Comparison of ENCODE assay signal across 1 cellular context in the genomic region with DNA sequence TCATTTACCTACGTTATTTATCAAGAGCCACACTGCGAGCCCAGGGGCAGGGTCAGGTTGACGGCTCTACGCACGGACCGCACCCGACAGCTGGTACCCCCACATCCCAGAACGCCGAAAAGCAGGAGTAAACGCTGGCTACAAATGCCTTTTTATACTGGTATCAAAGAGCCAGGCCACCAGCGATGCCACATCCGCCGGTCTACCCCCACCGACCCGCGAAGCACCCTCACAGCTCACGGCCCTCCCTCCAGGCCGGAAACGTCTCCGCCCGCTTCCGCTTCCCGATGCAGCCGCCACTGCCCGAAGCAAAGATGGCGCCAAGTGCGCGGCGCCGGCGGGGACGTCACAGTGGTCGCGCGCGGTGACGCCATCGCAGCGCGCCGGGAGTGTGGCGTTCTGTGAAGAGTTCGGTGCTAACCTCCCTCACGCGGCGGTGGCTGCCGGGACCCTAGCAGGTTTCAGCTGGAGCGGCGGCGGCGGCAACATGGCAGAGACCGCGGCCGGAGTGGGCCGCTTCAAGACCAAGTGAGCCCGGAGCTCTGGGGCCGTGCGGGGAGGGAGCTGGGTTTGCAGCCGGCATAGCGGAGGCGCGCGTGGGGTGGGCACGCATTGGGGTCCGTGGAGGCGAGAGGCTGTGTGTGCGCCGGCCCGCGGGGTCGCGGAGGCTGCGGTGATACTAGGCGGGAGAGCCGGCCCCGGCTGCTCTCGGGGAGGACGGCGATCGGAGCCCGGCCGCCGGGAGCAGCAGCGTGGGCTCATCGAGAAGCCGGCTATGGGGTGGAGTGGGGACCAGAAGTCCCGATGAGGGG.
TF ChIP-seq lines count a peak whose summit lies in the region.

A gene (plus strand): TSS at position 376 of the 812 bp plus-strand sequence. CDS start 112 bp downstream, at position 488.

TF ChIP-seq in HepG2, 621 proteins besides CTCF, POLR2A, EP300 and RAD21 (continued from another document and continues in another):
- TF ChIP-seq, protein P1, sequence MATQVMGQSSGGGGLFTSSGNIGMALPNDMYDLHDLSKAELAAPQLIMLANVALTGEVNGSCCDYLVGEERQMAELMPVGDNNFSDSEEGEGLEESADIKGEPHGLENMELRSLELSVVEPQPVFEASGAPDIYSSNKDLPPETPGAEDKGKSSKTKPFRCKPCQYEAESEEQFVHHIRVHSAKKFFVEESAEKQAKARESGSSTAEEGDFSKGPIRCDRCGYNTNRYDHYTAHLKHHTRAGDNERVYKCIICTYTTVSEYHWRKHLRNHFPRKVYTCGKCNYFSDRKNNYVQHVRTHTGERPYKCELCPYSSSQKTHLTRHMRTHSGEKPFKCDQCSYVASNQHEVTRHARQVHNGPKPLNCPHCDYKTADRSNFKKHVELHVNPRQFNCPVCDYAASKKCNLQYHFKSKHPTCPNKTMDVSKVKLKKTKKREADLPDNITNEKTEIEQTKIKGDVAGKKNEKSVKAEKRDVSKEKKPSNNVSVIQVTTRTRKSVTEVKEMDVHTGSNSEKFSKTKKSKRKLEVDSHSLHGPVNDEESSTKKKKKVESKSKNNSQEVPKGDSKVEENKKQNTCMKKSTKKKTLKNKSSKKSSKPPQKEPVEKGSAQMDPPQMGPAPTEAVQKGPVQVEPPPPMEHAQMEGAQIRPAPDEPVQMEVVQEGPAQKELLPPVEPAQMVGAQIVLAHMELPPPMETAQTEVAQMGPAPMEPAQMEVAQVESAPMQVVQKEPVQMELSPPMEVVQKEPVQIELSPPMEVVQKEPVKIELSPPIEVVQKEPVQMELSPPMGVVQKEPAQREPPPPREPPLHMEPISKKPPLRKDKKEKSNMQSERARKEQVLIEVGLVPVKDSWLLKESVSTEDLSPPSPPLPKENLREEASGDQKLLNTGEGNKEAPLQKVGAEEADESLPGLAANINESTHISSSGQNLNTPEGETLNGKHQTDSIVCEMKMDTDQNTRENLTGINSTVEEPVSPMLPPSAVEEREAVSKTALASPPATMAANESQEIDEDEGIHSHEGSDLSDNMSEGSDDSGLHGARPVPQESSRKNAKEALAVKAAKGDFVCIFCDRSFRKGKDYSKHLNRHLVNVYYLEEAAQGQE (IDR thresholded peaks at IDR 0.05; ENCODE audit: borderline replicate concordance in 1 of 2, low read depth in 1 of 2, low read length in 2 of 2), result no peak
- TF ChIP-seq ZNF335 (CRISPR knock-in tag; IDR thresholded peaks at IDR 0.05) (peak; percentile 47; the same call in 1 of the 2 replicates), ZNF563 (CRISPR knock-in tag; IDR thresholded peaks at IDR 0.05) (peak; percentile 57; the same call in 1 of the 2 replicates), MAFF (IDR thresholded peaks at IDR 0.05; ENCODE audit: low read depth, low read length) (no peak), ZNF350 (CRISPR knock-in tag; IDR thresholded peaks at IDR 0.05; ENCODE audit: borderline replicate concordance, low read depth) (peak; percentile 93; the same call in 1 of the 2 replicates), ZNF367 (CRISPR knock-in tag; IDR thresholded peaks at IDR 0.05; ENCODE audit: borderline replicate concordance) (no peak), THYN1 (CRISPR knock-in tag; IDR thresholded peaks at IDR 0.05; ENCODE audit: borderline replicate concordance, low read depth) (no peak), ZNF17 (CRISPR knock-in tag; IDR thresholded peaks at IDR 0.05) (no peak), ZFYVE20 (CRISPR knock-in tag; IDR thresholded peaks at IDR 0.05; ENCODE audit: borderline replicate concordance, low read depth) (peak; percentile 59; the same call in 1 of the 2 replicates), MBD4 (IDR thresholded peaks at IDR 0.05; ENCODE audit: borderline replicate concordance, low read length) (no peak), KDM6A (CRISPR knock-in tag; IDR thresholded peaks at IDR 0.05; ENCODE audit: low read depth) (no peak), KDM5B (CRISPR knock-in tag; IDR thresholded peaks at IDR 0.05; ENCODE audit: borderline replicate concordance) (peak; percentile 91; the same call in 1 of the 2 replicates), PHF20 (CRISPR knock-in tag; IDR thresholded peaks at IDR 0.05) (peak; percentile 100), ZBTB21 (CRISPR knock-in tag; IDR thresholded peaks at IDR 0.05) (peak; percentile 94), ISL2 (CRISPR knock-in tag; IDR thresholded peaks at IDR 0.05) (peak; percentile 58; the same call in 1 of the 2 replicates), ZNF33A (CRISPR knock-in tag; IDR thresholded peaks at IDR 0.05; ENCODE audit: borderline replicate concordance) (no peak), CBX5 (CRISPR knock-in tag; IDR thresholded peaks at IDR 0.05; ENCODE audit: borderline replicate concordance) (peak; percentile 97; the same call in 1 of the 2 replicates), BORCS8-MEF2B (CRISPR knock-in tag; IDR thresholded peaks at IDR 0.05) (peak; percentile 40; the same call in 1 of the 2 replicates), HNRNPK (IDR thresholded peaks at IDR 0.05; ENCODE audit: low read depth, low read length, poor library complexity, severe bottlenecking) (no peak), ZNF343 (CRISPR knock-in tag; IDR thresholded peaks at IDR 0.05) (0 out of 2 replicates have a peak, but pooled peaks have one; percentile 75), FOXO1 (CRISPR knock-in tag; IDR thresholded peaks at IDR 0.05) (peak; percentile 77), PCBP2 (optimal IDR thresholded peaks at IDR 0.05; ENCODE audit: low read depth, low read length, poor library complexity, severe bottlenecking) (no peak), ZNF883 (CRISPR knock-in tag; IDR thresholded peaks at IDR 0.05; ENCODE audit: not compliant biosample characterization) (peak; percentile 77), ZNF256 (CRISPR knock-in tag; conservative IDR thresholded peaks at IDR 0.05) (peak; percentile 17; the same call in 1 of the 2 replicates)
- TF ChIP-seq, protein P2, sequence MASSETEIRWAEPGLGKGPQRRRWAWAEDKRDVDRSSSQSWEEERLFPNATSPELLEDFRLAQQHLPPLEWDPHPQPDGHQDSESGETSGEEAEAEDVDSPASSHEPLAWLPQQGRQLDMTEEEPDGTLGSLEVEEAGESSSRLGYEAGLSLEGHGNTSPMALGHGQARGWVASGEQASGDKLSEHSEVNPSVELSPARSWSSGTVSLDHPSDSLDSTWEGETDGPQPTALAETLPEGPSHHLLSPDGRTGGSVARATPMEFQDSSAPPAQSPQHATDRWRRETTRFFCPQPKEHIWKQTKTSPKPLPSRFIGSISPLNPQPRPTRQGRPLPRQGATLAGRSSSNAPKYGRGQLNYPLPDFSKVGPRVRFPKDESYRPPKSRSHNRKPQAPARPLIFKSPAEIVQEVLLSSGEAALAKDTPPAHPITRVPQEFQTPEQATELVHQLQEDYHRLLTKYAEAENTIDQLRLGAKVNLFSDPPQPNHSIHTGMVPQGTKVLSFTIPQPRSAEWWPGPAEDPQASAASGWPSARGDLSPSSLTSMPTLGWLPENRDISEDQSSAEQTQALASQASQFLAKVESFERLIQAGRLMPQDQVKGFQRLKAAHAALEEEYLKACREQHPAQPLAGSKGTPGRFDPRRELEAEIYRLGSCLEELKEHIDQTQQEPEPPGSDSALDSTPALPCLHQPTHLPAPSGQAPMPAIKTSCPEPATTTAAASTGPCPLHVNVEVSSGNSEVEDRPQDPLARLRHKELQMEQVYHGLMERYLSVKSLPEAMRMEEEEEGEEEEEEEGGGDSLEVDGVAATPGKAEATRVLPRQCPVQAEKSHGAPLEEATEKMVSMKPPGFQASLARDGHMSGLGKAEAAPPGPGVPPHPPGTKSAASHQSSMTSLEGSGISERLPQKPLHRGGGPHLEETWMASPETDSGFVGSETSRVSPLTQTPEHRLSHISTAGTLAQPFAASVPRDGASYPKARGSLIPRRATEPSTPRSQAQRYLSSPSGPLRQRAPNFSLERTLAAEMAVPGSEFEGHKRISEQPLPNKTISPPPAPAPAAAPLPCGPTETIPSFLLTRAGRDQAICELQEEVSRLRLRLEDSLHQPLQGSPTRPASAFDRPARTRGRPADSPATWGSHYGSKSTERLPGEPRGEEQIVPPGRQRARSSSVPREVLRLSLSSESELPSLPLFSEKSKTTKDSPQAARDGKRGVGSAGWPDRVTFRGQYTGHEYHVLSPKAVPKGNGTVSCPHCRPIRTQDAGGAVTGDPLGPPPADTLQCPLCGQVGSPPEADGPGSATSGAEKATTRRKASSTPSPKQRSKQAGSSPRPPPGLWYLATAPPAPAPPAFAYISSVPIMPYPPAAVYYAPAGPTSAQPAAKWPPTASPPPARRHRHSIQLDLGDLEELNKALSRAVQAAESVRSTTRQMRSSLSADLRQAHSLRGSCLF (CRISPR knock-in tag; IDR thresholded peaks at IDR 0.05; ENCODE audit: borderline replicate concordance), result no peak
- TF ChIP-seq, protein P3, sequence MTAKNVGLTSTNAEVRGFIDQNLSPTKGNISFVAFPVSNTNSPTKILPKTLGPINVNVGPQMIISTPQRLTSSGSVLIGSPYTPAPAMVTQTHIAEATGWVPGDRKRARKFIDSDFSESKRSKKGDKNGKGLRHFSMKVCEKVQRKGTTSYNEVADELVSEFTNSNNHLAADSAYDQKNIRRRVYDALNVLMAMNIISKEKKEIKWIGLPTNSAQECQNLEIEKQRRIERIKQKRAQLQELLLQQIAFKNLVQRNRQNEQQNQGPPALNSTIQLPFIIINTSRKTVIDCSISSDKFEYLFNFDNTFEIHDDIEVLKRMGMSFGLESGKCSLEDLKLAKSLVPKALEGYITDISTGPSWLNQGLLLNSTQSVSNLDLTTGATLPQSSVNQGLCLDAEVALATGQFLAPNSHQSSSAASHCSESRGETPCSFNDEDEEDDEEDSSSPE (CRISPR knock-in tag; IDR thresholded peaks at IDR 0.05), result peak; percentile 88
- TF ChIP-seq, protein P4, sequence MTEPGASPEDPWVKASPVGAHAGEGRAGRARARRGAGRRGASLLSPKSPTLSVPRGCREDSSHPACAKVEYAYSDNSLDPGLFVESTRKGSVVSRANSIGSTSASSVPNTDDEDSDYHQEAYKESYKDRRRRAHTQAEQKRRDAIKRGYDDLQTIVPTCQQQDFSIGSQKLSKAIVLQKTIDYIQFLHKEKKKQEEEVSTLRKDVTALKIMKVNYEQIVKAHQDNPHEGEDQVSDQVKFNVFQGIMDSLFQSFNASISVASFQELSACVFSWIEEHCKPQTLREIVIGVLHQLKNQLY (CRISPR knock-in tag; IDR thresholded peaks at IDR 0.05), result peak; percentile 40; the same call in 1 of the 2 replicates
- TF ChIP-seq, protein P5, sequence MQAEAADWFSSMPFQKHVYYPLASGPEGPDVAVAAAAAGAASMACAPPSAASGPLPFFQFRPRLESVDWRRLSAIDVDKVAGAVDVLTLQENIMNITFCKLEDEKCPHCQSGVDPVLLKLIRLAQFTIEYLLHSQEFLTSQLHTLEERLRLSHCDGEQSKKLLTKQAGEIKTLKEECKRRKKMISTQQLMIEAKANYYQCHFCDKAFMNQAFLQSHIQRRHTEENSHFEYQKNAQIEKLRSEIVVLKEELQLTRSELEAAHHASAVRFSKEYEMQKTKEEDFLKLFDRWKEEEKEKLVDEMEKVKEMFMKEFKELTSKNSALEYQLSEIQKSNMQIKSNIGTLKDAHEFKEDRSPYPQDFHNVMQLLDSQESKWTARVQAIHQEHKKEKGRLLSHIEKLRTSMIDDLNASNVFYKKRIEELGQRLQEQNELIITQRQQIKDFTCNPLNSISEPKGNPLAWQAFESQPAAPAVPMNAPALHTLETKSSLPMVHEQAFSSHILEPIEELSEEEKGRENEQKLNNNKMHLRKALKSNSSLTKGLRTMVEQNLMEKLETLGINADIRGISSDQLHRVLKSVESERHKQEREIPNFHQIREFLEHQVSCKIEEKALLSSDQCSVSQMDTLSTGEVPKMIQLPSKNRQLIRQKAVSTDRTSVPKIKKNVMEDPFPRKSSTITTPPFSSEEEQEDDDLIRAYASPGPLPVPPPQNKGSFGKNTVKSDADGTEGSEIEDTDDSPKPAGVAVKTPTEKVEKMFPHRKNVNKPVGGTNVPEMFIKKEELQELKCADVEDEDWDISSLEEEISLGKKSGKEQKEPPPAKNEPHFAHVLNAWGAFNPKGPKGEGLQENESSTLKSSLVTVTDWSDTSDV (CRISPR knock-in tag; IDR thresholded peaks at IDR 0.05), result no peak
- TF ChIP-seq, protein P6, sequence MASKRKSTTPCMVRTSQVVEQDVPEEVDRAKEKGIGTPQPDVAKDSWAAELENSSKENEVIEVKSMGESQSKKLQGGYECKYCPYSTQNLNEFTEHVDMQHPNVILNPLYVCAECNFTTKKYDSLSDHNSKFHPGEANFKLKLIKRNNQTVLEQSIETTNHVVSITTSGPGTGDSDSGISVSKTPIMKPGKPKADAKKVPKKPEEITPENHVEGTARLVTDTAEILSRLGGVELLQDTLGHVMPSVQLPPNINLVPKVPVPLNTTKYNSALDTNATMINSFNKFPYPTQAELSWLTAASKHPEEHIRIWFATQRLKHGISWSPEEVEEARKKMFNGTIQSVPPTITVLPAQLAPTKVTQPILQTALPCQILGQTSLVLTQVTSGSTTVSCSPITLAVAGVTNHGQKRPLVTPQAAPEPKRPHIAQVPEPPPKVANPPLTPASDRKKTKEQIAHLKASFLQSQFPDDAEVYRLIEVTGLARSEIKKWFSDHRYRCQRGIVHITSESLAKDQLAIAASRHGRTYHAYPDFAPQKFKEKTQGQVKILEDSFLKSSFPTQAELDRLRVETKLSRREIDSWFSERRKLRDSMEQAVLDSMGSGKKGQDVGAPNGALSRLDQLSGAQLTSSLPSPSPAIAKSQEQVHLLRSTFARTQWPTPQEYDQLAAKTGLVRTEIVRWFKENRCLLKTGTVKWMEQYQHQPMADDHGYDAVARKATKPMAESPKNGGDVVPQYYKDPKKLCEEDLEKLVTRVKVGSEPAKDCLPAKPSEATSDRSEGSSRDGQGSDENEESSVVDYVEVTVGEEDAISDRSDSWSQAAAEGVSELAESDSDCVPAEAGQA (IDR thresholded peaks at IDR 0.05; ENCODE audit: low read depth), result peak; percentile 100
- TF ChIP-seq, protein P6 (CRISPR knock-in tag; IDR thresholded peaks at IDR 0.05; ENCODE audit: borderline replicate concordance), result no peak
- TF ChIP-seq, protein P7, sequence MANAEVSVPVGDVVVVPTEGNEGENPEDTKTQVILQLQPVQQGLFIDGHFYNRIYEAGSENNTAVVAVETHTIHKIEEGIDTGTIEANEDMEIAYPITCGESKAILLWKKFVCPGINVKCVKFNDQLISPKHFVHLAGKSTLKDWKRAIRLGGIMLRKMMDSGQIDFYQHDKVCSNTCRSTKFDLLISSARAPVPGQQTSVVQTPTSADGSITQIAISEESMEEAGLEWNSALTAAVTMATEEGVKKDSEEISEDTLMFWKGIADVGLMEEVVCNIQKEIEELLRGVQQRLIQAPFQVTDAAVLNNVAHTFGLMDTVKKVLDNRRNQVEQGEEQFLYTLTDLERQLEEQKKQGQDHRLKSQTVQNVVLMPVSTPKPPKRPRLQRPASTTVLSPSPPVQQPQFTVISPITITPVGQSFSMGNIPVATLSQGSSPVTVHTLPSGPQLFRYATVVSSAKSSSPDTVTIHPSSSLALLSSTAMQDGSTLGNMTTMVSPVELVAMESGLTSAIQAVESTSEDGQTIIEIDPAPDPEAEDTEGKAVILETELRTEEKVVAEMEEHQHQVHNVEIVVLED (CRISPR knock-in tag; IDR thresholded peaks at IDR 0.05; ENCODE audit: borderline replicate concordance), result peak; percentile 97
